ENCODE assay signal across 8 cellular contexts in genomic region chr3:149752051-149752787, GRCh38. TPM values are rescaled to one million over a fixed set of nuclear protein-coding genes. Genes with fewer than 3 reads are reported as not detected.
DNase-seq lines count a peak whose midpoint lies in the region; ATAC-seq and TF ChIP-seq lines count a peak whose summit lies in the region.

Gene COMMD2 (minus strand): TSS chr3:149752489. CDS start chr3:149752444, 45 bp downstream.

- intact Hi-C loops in uterus (cut with DNase I; ENCODE audit: low total_unique reads): no loop called here

- peaks cover 2% of the 10 kb centered on the region for H3K9me3 Mint-ChIP-seq in T-helper 1 cell treated with Interleukin-12 subunit alpha and Interleukin-12 subunit beta and Interleukin-4 antibody, amounts not matched to agents 30 μg/mL and 1 μg/mL, for 36 hours

- ATAC-seq in HG02840 (IDR thresholded peaks at IDR 0.05; ENCODE audit: low FRiP score, unreplicated experiment): peak; percentile 97

- peak within 1 kb of the TSS; percentile 94 for H3K4me3 Mint-ChIP-seq in T-helper 1 cell treated with Interleukin-12 subunit alpha and Interleukin-12 subunit beta and Interleukin-4 antibody, amounts not matched to agents 30 μg/mL and 1 μg/mL, for 36 hours

- peak; percentile 50 to 62 for TF ChIP-seq POLR2A in uterus (IDR thresholded peaks at IDR 0.05)

- H3K27me3 Mint-ChIP-seq in T-helper 1 cell treated with Interleukin-12 subunit alpha and Interleukin-12 subunit beta and Interleukin-4 antibody, amounts not matched to agents 30 μg/mL and 1 μg/mL, for 36 hours (ENCODE audit: low read depth): peaks cover 13% of the 10 kb centered on the region

- H3K4me1 ChIP-seq in right atrium auricular region: peaks cover 0 to 16% of the 10 kb centered on the region in 2 donors
- H3K4me1 ChIP-seq in uterus: peaks cover 0 to 6% of the 10 kb centered on the region in 2 donors

- peaks cover 30% of the 10 kb centered on the region for H3K36me3 ChIP-seq in right atrium auricular region
- H3K36me3 ChIP-seq in uterus: no peaks in the 10 kb centered on the region

- peaks cover 18% of the 10 kb centered on the region for H3K36me3 Mint-ChIP-seq in T-helper 1 cell treated with Interleukin-12 subunit alpha and Interleukin-12 subunit beta and Interleukin-4 antibody, amounts not matched to agents 30 μg/mL and 1 μg/mL, for 36 hours (ENCODE audit: low read depth)

- H3K27me3 ChIP-seq in right atrium auricular region: no peaks in the 10 kb centered on the region
- no peaks in the 10 kb centered on the region for H3K27me3 ChIP-seq in uterus

- H3K9me3 ChIP-seq in right atrium auricular region (no peaks in the 10 kb centered on the region), uterus (no peaks in the 10 kb centered on the region)

- peak within 1 kb of the TSS; percentile 76 to 85 for H3K27ac ChIP-seq in right atrium auricular region
- H3K27ac ChIP-seq in uterus: peak within 1 kb of the TSS; percentile 84 to 87

- peak within 1 kb of the TSS; percentile 73 to 82 for H3K4me3 ChIP-seq in right atrium auricular region
- peak within 1 kb of the TSS; percentile 67 to 84 for H3K4me3 ChIP-seq in uterus

- peaks cover 22% of the 10 kb centered on the region for H3K4me1 Mint-ChIP-seq in T-helper 1 cell treated with Interleukin-12 subunit alpha and Interleukin-12 subunit beta and Interleukin-4 antibody, amounts not matched to agents 30 μg/mL and 1 μg/mL, for 36 hours (ENCODE audit: low read depth)

- in situ Hi-C loops in GM13976 (cut with MboI; ENCODE audit: low sequenced_read_pairs, unreplicated experiment): no loop called here

- TF ChIP-seq CTCF in GM13976 (IDR thresholded peaks at IDR 0.05; ENCODE audit: borderline replicate concordance, control extremely low read depth, extremely low read depth, insufficient read depth, missing control alignments): peak; percentile 23
- TF ChIP-seq CTCF in right atrium auricular region (IDR thresholded peaks at IDR 0.05): peak in 1 of 2 donors; percentile 53
- peak; percentile 16 to 42 (median 31) for TF ChIP-seq CTCF in uterus (IDR thresholded peaks at IDR 0.05)

- H3K27ac Mint-ChIP-seq in T-helper 1 cell treated with Interleukin-12 subunit alpha and Interleukin-12 subunit beta and Interleukin-4 antibody, amounts not matched to agents 30 μg/mL and 1 μg/mL, for 36 hours: peak within 1 kb of the TSS; percentile 88

- DNase-seq in GM13976 (ENCODE audit: low spot score) (peak; percentile 85), NCI-H1436 (lab: John Stamatoyannopoulos, UW) (peak; percentile 88), amygdala (lab: John Stamatoyannopoulos, UW) (peak; percentile 7 to 81 (median 56)), right atrium auricular region (ENCODE audit: low spot score) (peak; percentile 78), pulmonary artery endothelial cell (ENCODE audit: low read depth, low spot score) (peak; percentile 33), uterus (peak; percentile 71 to 76)

RNA-seq across cellular contexts. Expression of gene COMMD2, which starts in this region (rescaled TPM):
- total RNA-seq in right atrium auricular region (10 to 100 TPM; 10.3 to 10.6 TPM), pulmonary artery endothelial cell (31.6 and 40.4 TPM in 2 replicates), uterus (10 to 100 TPM; 15.6 to 71.8 (median 32.7) TPM)

Comparison
In these comparisons a context has a peak if more than half of its experiments do, and no peak if none do; other contexts are left out.
1. Peak in every context shown above with its lines: DNase-seq, ATAC-seq, H3K4me3 ChIP-seq and H3K27ac ChIP-seq.
2. DNase-seq: peak in every context shown above with its lines; median percentile 88 in NCI-H1436; 85 in GM13976; 78 in right atrium auricular region; 74 in uterus; 56 in amygdala; 33 in pulmonary artery endothelial cell.